In genomic region chr1:110963666-110964399, GRCh38 we compare ENCODE assay signal across 8 cellular contexts. TPM values are rescaled to one million over a fixed set of nuclear protein-coding genes. Genes with fewer than 3 reads are reported as not detected.
DNase-seq lines count a peak whose midpoint lies in the region; ATAC-seq, FAIRE-seq and TF ChIP-seq lines count a peak whose summit lies in the region.

A gene with protein sequence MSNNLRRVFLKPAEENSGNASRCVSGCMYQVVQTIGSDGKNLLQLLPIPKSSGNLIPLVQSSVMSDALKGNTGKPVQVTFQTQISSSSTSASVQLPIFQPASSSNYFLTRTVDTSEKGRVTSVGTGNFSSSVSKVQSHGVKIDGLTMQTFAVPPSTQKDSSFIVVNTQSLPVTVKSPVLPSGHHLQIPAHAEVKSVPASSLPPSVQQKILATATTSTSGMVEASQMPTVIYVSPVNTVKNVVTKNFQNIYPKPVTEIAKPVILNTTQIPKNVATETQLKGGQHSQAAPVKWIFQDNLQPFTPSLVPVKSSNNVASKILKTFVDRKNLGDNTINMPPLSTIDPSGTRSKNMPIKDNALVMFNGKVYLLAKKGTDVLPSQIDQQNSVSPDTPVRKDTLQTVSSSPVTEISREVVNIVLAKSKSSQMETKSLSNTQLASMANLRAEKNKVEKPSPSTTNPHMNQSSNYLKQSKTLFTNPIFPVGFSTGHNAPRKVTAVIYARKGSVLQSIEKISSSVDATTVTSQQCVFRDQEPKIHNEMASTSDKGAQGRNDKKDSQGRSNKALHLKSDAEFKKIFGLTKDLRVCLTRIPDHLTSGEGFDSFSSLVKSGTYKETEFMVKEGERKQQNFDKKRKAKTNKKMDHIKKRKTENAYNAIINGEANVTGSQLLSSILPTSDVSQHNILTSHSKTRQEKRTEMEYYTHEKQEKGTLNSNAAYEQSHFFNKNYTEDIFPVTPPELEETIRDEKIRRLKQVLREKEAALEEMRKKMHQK (minus strand): TSS chr1:110963922. CDS start chr1:110963688, 234 bp downstream.

- H3K79me2 ChIP-seq in OCI-LY1 (ENCODE audit: insufficient read depth, low read length) (peaks cover 35% of the 10 kb centered on the region), endothelial cell of umbilical vein (ENCODE audit: control insufficient read depth, insufficient read depth, low read length) (peaks cover 29% of the 10 kb centered on the region)

- H3K9me3 ChIP-seq in HUES48 (ENCODE audit: control insufficient read depth, insufficient read depth, low read length), result peaks cover 16% of the 10 kb centered on the region
- peaks cover 20% of the 10 kb centered on the region for H3K9me3 ChIP-seq in OCI-LY1 (ENCODE audit: low read length)
- no peaks in the 10 kb centered on the region for H3K9me3 ChIP-seq in endothelial cell of umbilical vein (replicated peaks; ENCODE audit: control insufficient read depth, insufficient read depth, low read length)

- peak; percentile 98 for FAIRE-seq in endothelial cell of umbilical vein (lab: Jason Lieb, UNC)

- ATAC-seq in GM21390 (IDR thresholded peaks at IDR 0.05; ENCODE audit: unreplicated experiment), result peak; percentile 96

- dilution Hi-C loops in endothelial cell of umbilical vein (cut with MboI; ENCODE audit: extremely low pct_ligation_motif_present, low sequenced_read_pairs), result no loop called here

- no peaks in the 10 kb centered on the region for H3K27me3 ChIP-seq in HUES48 (ENCODE audit: control insufficient read depth, insufficient read depth, low read length)
- no peaks in the 10 kb centered on the region for H3K27me3 ChIP-seq in OCI-LY1 (ENCODE audit: insufficient read depth, low read length)
- peaks cover 2 to 4% of the 10 kb centered on the region in 2 experiments for H3K27me3 ChIP-seq in endothelial cell of umbilical vein (ENCODE audit: control insufficient read depth in 2 of 2, insufficient read depth in 2 of 2, low read length in 2 of 2)

- H3K4me1 ChIP-seq in HUES48 (ENCODE audit: control insufficient read depth, insufficient read depth, low read length), result peaks cover 7% of the 10 kb centered on the region; the same call in 1 of the 2 replicates
- H3K4me1 ChIP-seq in OCI-LY1 (ENCODE audit: insufficient read depth, low read length, severe bottlenecking), result peaks cover 19% of the 10 kb centered on the region
- H3K4me1 ChIP-seq in endothelial cell of umbilical vein (ENCODE audit: control insufficient read depth, extremely low read depth, insufficient read depth, low read length), result peaks cover 15% of the 10 kb centered on the region

- TF ChIP-seq CTCF in OCI-LY1 (IDR thresholded peaks at IDR 0.05; ENCODE audit: low read length) (peak; percentile 21; the same call in 1 of the 2 replicates), endothelial cell of umbilical vein (IDR thresholded peaks at IDR 0.05; ENCODE audit: extremely low read depth in 1 of 2, insufficient read depth in 1 of 2, low read depth in 1 of 2, low read length in 2 of 2) (peak; percentile 45 to 66)

- CTCF ChIA-PET in endothelial cell of umbilical vein (lab: Charles Lee), result interaction anchor here (0.6 to 1.3 kb wide), 4 partner anchors 9 to 28 kb away, joined by 3 to 7 read pairs (median 4); no protein-coding TSS in a partner anchor

- H3K9ac ChIP-seq in HUES48 (ENCODE audit: low read depth, low read length) (peak within 1 kb of the TSS; percentile 74), OCI-LY1 (ENCODE audit: low read length) (peak within 1 kb of the TSS; percentile 82), endothelial cell of umbilical vein (replicated peaks; ENCODE audit: extremely low read depth, insufficient read depth, low read length) (peak within 1 kb of the TSS; percentile 94)

- H2AFZ ChIP-seq in OCI-LY1 (ENCODE audit: low read length), result peak within 1 kb of the TSS; percentile 89
- H2AFZ ChIP-seq in endothelial cell of umbilical vein (ENCODE audit: low read depth, low read length), result peak within 1 kb of the TSS; percentile 96

- H4K20me1 ChIP-seq in OCI-LY1 (ENCODE audit: insufficient read depth, low read length) (no peaks in the 10 kb centered on the region), endothelial cell of umbilical vein (replicated peaks; ENCODE audit: control insufficient read depth, extremely low read depth, insufficient read depth, low read length) (no peaks in the 10 kb centered on the region)

- H3K9me2 ChIP-seq in OCI-LY1 (ENCODE audit: low read depth, low read length), result no peaks in the 10 kb centered on the region

- no TSS peak for BruUV-seq in endothelial cell of umbilical vein (replicated peaks; lab: Mats Ljungman, UMichigan)

- H3F3A ChIP-seq in OCI-LY1 (ENCODE audit: insufficient read depth, low read length), result peaks cover 3% of the 10 kb centered on the region; the same call in 1 of the 2 replicates

- H3K4me3 ChIP-seq in HUES48 (ENCODE audit: low read depth, low read length) (peak within 1 kb of the TSS; percentile 81), OCI-LY1 (ENCODE audit: low read depth, low read length, poor library complexity, severe bottlenecking) (peak within 1 kb of the TSS; percentile 78), endothelial cell of umbilical vein (replicated peaks in 1 of 3; ENCODE audit: insufficient read depth in 1 of 3, low read depth in 1 of 3, low read length in 3 of 3) (peak within 1 kb of the TSS; percentile 49 to 85 (median 64))

- no peaks in the 10 kb centered on the region for H3K9me1 ChIP-seq in endothelial cell of umbilical vein (replicated peaks; ENCODE audit: control insufficient read depth, extremely low read depth, insufficient read depth, low read length)

- intact Hi-C loops in endothelial cell of umbilical vein (cut with micrococcal nuclease), result loop anchor here (5.0 to 10.0 kb wide), 2 partner anchors 178 to 771 kb away; partner anchors contain the start of genes CEPT1, DRAM2 and INKA2

- peak within 1 kb of the TSS; percentile 74 for H3K4me2 ChIP-seq in OCI-LY1 (ENCODE audit: low read length)
- peak within 1 kb of the TSS; percentile 94 for H3K4me2 ChIP-seq in endothelial cell of umbilical vein (ENCODE audit: insufficient read depth, low read length)

- peak; percentile 84 for DNase-seq in D341Med (ENCODE audit: low spot score)
- peak; percentile 99 for DNase-seq in activated CD8-positive, alpha-beta memory T cell treated with anti-CD3 and anti-CD28 coated beads, Interleukin-2, amount 50 U/mL, for 48 hours
- peak; percentile 100 for DNase-seq in endothelial cell of umbilical vein (ENCODE audit: low read depth, low spot score)
- DNase-seq in midbrain (lab: John Stamatoyannopoulos, UW), result peak; percentile 96
- DNase-seq in stimulated activated CD8-positive, alpha-beta memory T cell treated with anti-CD3 and anti-CD28 coated beads, Interleukin-2, amount 100 ng/mL, for 1 hour (ENCODE audit: low read depth in 2 of 2), result peak; percentile 99 to 100

- peak; percentile 85 for TF ChIP-seq POLR2A in endothelial cell of umbilical vein (IDR thresholded peaks at IDR 0.05; ENCODE audit: low read depth, low read length)

- POLR2A ChIA-PET in endothelial cell of umbilical vein (lab: Charles Lee), result interaction anchor here (0.6 to 1.0 kb wide), 2 partner anchors 10 to 485 kb away, joined by 3 to 4 read pairs; partner anchors contain the start of genes ATP5PB and WDR77

- peak within 1 kb of the TSS; percentile 93 for H3K27ac ChIP-seq in HUES48 (ENCODE audit: low read depth, low read length)
- peak within 1 kb of the TSS; percentile 94 for H3K27ac ChIP-seq in OCI-LY1 (ENCODE audit: low read depth, low read length, poor library complexity, severe bottlenecking)
- H3K27ac ChIP-seq in endothelial cell of umbilical vein (ENCODE audit: insufficient read depth, low read depth, low read length), result peak within 1 kb of the TSS; percentile 93

- H3K36me3 ChIP-seq in HUES48 (ENCODE audit: control insufficient read depth, insufficient read depth, low read length) (no peaks in the 10 kb centered on the region), OCI-LY1 (ENCODE audit: insufficient read depth, low read length) (peaks cover 45% of the 10 kb centered on the region), endothelial cell of umbilical vein (ENCODE audit: control insufficient read depth in 2 of 2, extremely low read depth in 1 of 2, insufficient read depth in 2 of 2, low read length in 2 of 2) (no peaks in the 10 kb centered on the region)

TF ChIP-seq in endothelial cell of umbilical vein, 7 proteins besides CTCF, POLR2A, EP300 and RAD21:
- TF ChIP-seq POLR2AphosphoS5 (IDR thresholded peaks at IDR 0.05; ENCODE audit: insufficient read depth, low read depth, low read length) (peak; percentile 72), GATA2 (IDR thresholded peaks at IDR 0.05; ENCODE audit: insufficient read depth, insufficient read length, low read depth, low read length) (no peak), JUN (IDR thresholded peaks at IDR 0.05; ENCODE audit: borderline replicate concordance, insufficient read depth, insufficient read length, low read depth) (peak; percentile 32), MYC (IDR thresholded peaks at IDR 0.05; ENCODE audit: low read depth, low read length) (no peak), EZH2 (IDR thresholded peaks at IDR 0.05; ENCODE audit: borderline replicate concordance, low read depth, low read length, severe bottlenecking) (no peak)
- TF ChIP-seq, protein P1, sequence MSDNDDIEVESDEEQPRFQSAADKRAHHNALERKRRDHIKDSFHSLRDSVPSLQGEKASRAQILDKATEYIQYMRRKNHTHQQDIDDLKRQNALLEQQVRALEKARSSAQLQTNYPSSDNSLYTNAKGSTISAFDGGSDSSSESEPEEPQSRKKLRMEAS (IDR thresholded peaks at IDR 0.05; ENCODE audit: insufficient read depth, insufficient read length), result peak; percentile 31
TF ChIP-seq in endothelial cell of umbilical vein: peak in this region for 3.

RNA-seq across cellular contexts. Expression of the gene that starts here (rescaled TPM):
- total RNA-seq in endothelial cell of umbilical vein, result 12.9 and 13.0 TPM in 2 replicates
- polyA plus RNA-seq in endothelial cell of umbilical vein, result 2.8 and 3.5 TPM in 2 replicates
- polyA plus RNA-seq in endothelial cell of umbilical vein (2011; cell fraction: cytosol; rRNA removed), result 4.6 and 4.8 TPM in 2 replicates
- polyA plus RNA-seq in endothelial cell of umbilical vein (2011; cell fraction: nucleus; rRNA removed), result 4.8 and 4.9 TPM in 2 replicates
- 12.4 and 14.5 TPM in 2 replicates for polyA plus RNA-seq in endothelial cell of umbilical vein (2012)
- polyA minus RNA-seq in endothelial cell of umbilical vein, result 4.2 and 4.3 TPM in 2 replicates
- 19.4 TPM for polyA minus RNA-seq in endothelial cell of umbilical vein (2011; cell fraction: cytosol; rRNA and poly(A)+ RNA removed)
- polyA minus RNA-seq in endothelial cell of umbilical vein (2011; cell fraction: nucleus; rRNA and poly(A)+ RNA removed), result 7.2 and 7.5 TPM in 2 replicates

Comparison
In these comparisons a context has a peak if more than half of its experiments do, and no peak if none do; other contexts are left out.
1. Peak in every context shown above with its lines: DNase-seq, ATAC-seq, H3K4me3 ChIP-seq and H3K27ac ChIP-seq.